In the genomic region with DNA sequence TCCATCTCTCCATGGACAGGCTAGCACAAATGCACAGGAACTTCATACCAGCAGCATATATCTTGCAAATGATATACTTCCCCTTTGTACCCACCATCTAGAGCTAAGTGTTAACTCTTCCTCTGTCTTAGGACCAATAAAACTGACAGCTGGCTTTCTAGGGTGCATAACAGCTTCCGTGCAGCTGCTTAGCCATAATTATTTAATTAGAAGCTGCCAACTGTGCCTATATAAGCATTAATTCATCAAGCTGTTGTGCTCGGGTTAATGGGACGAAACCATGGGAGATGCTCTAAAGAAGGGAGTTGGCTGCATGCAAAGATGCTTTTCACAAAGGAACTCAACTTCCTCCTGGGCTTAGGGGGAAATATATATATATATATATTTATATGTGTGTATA, we compare ENCODE assay signal across 26 cellular contexts. TPM values are rescaled to one million over a fixed set of nuclear protein-coding genes. Genes with fewer than 3 reads are reported as not detected.
DNase-seq lines count a peak whose midpoint lies in the region; ATAC-seq and TF ChIP-seq lines count a peak whose summit lies in the region.
"Had no signal": no experiment of that assay in that cellular context is flagged by ENCODE, and none has a peak within 500 bp of the region (broad histone marks: within the 10 kb centered on the region; RNA-seq: fewer than 3 reads in every experiment).

No MANE protein-coding gene starts in this region.

- peaks cover 51% of the 10 kb centered on the region for H3K27me3 Mint-ChIP-seq in activated CD4-positive, alpha-beta T cell treated with anti-CD3 and anti-CD28 coated beads, Interleukin-2, amount 10 ng/mL, durations not matched to agents 24 days and 14 days
- H3K27me3 Mint-ChIP-seq in chondrocyte (ENCODE audit: low read depth): peaks cover 20% of the 10 kb centered on the region

- H3K4me1 Mint-ChIP-seq in activated CD4-positive, alpha-beta T cell treated with anti-CD3 and anti-CD28 coated beads, Interleukin-2, amount 10 ng/mL, durations not matched to agents 24 days and 14 days: peaks cover 2% of the 10 kb centered on the region
- peaks cover 16% of the 10 kb centered on the region for H3K4me1 Mint-ChIP-seq in chondrocyte (ENCODE audit: low read depth)
- H3K4me1 Mint-ChIP-seq: activated naive CD8-positive, alpha-beta T cell treated with anti-CD3 and anti-CD28 coated beads for 36 hours; memory B cell had no signal

- H3K36me3 Mint-ChIP-seq in activated CD4-positive, alpha-beta T cell treated with anti-CD3 and anti-CD28 coated beads, Interleukin-2, amount 10 ng/mL, durations not matched to agents 24 days and 14 days (ENCODE audit: low read depth): no peaks in the 10 kb centered on the region
- peaks cover 2% of the 10 kb centered on the region for H3K36me3 Mint-ChIP-seq in chondrocyte (ENCODE audit: low read depth)
- H3K36me3 Mint-ChIP-seq: activated naive CD8-positive, alpha-beta T cell treated with anti-CD3 and anti-CD28 coated beads for 36 hours; memory B cell had no signal

- peak overlapping the region; percentile 52 for H3K4me3 ChIP-seq in fibroblast of the aortic adventitia (ENCODE audit: low read depth, low read length)
- H3K4me3 ChIP-seq: GM23338, heart right ventricle had no signal

- ATAC-seq in HG02610 (IDR thresholded peaks at IDR 0.05; ENCODE audit: unreplicated experiment): no peak
- ATAC-seq: GM23338, heart right ventricle, Right ventricle myocardium inferior had no signal

- TF ChIP-seq CTCF in fibroblast of the aortic adventitia (IDR thresholded peaks at IDR 0.05; ENCODE audit: insufficient read depth, low read length) (no peak), chondrocyte (IDR thresholded peaks at IDR 0.05) (no peak)

- DNase-seq in SIG-M5 treated with dmso at 0.1 percent for 504 hours (lab: John Stamatoyannopoulos, UW; ENCODE audit: unreplicated experiment) (peak; percentile 8), SIG-M5 (lab: John Stamatoyannopoulos, UW) (no peak), NCI-H524 (lab: John Stamatoyannopoulos, UW) (peak; percentile 87 to 95), fibroblast of the aortic adventitia (ENCODE audit: low read depth) (no peak), NCI-H2196 treated with DMSO at 0.1 percent for 48 hours (lab: John Stamatoyannopoulos, UW; ENCODE audit: unreplicated experiment) (no peak), chondrocyte (ENCODE audit: low spot score) (no peak)
- DNase-seq in activated CD4-positive, alpha-beta T cell treated with anti-CD3 and anti-CD28 coated beads, Interleukin-2, amount 10 ng/mL, durations not matched to agents 24 days and 14 days: no peak
- DNase-seq: activated CD4-positive, alpha-beta memory T cell treated with anti-CD3 and anti-CD28 coated beads, Interleukin-2, amount 10 ng/mL, durations not matched to agents 7 days and 5 days; activated CD4-positive, CD25-positive, alpha-beta regulatory T cell; activated naive CD8-positive, alpha-beta T cell treated with anti-CD3 and anti-CD28 coated beads for 36 hours; BE2C; cerebellar nuclear complex; DND-41; heart right ventricle; HFFc6; MM.1S; NCI-H2029; NCI-H526; occipital lobe; small intestine; stimulated activated CD4-positive, alpha-beta T cell treated with anti-CD3 and anti-CD28 coated beads, Interleukin-2, amount 100 ng/mL, for 24 hours; substantia nigra had no signal

- H3K4me3 Mint-ChIP-seq in activated CD4-positive, alpha-beta T cell treated with anti-CD3 and anti-CD28 coated beads, Interleukin-2, amount 10 ng/mL, durations not matched to agents 24 days and 14 days: no peak overlapping the region
- no peak overlapping the region for H3K4me3 Mint-ChIP-seq in chondrocyte (ENCODE audit: unreplicated experiment)
- H3K4me3 Mint-ChIP-seq: activated CD4-positive, alpha-beta memory T cell treated with anti-CD3 and anti-CD28 coated beads, Interleukin-2, amount 10 ng/mL, durations not matched to agents 7 days and 5 days; activated naive CD8-positive, alpha-beta T cell treated with anti-CD3 and anti-CD28 coated beads for 36 hours; GM23338; HFFc6; memory B cell had no signal

- no peaks in the 10 kb centered on the region for H3K9me3 Mint-ChIP-seq in activated CD4-positive, alpha-beta T cell treated with anti-CD3 and anti-CD28 coated beads, Interleukin-2, amount 10 ng/mL, durations not matched to agents 24 days and 14 days
- no peaks in the 10 kb centered on the region for H3K9me3 Mint-ChIP-seq in chondrocyte (ENCODE audit: low read depth)
- H3K9me3 Mint-ChIP-seq: activated CD4-positive, alpha-beta memory T cell treated with anti-CD3 and anti-CD28 coated beads, Interleukin-2, amount 10 ng/mL, durations not matched to agents 7 days and 5 days; activated naive CD8-positive, alpha-beta T cell treated with anti-CD3 and anti-CD28 coated beads for 36 hours; GM23338; HFFc6; memory B cell had no signal

- intact Hi-C loops in activated CD4-positive, alpha-beta T cell treated with anti-CD3 and anti-CD28 coated beads, Interleukin-2, amount 10 ng/mL, durations not matched to agents 24 days and 14 days (cut with micrococcal nuclease): no loop called here

- H3K27ac Mint-ChIP-seq in activated CD4-positive, alpha-beta T cell treated with anti-CD3 and anti-CD28 coated beads, Interleukin-2, amount 10 ng/mL, durations not matched to agents 24 days and 14 days: no peak overlapping the region
- no peak overlapping the region for H3K27ac Mint-ChIP-seq in chondrocyte (ENCODE audit: unreplicated experiment)
- H3K27ac Mint-ChIP-seq: activated CD4-positive, alpha-beta memory T cell treated with anti-CD3 and anti-CD28 coated beads, Interleukin-2, amount 10 ng/mL, durations not matched to agents 7 days and 5 days; activated naive CD8-positive, alpha-beta T cell treated with anti-CD3 and anti-CD28 coated beads for 36 hours; GM23338; HFFc6; memory B cell had no signal

RNA-seq across cellular contexts. Expression of gene KCTD16, which starts 38.7 kb away (rescaled TPM):
- total RNA-seq in fibroblast of the aortic adventitia (ENCODE audit: low replicate concordance) (7.4 and 12.6 TPM in 2 replicates), chondrocyte (0.48 to 1.5 TPM (median 1.3 TPM) in 3 replicates)
- not detected in 2 replicates for total RNA-seq in activated CD4-positive, alpha-beta T cell treated with anti-CD3 and anti-CD28 coated beads, Interleukin-2, amount 10 ng/mL, durations not matched to agents 24 days and 14 days
- total RNA-seq: activated CD4-positive, alpha-beta memory T cell treated with anti-CD3 and anti-CD28 coated beads, Interleukin-2, amount 10 ng/mL, durations not matched to agents 7 days and 5 days had no signal

RNA-seq across cellular contexts. Expression of gene YIPF5, which starts 39.0 kb away (rescaled TPM):
- total RNA-seq in fibroblast of the aortic adventitia (ENCODE audit: low replicate concordance) (83.9 and 125 TPM in 2 replicates), chondrocyte (101 to 119 TPM (median 113 TPM) in 3 replicates)
- total RNA-seq in activated CD4-positive, alpha-beta T cell treated with anti-CD3 and anti-CD28 coated beads, Interleukin-2, amount 10 ng/mL, durations not matched to agents 24 days and 14 days: 32.0 and 34.6 TPM in 2 replicates

Comparison
In these comparisons a context has a peak if more than half of its experiments do, and no peak if none do; other contexts are left out.
1. DNase-seq: peak in SIG-M5 treated with dmso at 0.1 percent for 504 hours (single experiment) and NCI-H524 (2 of 2); none in SIG-M5 (single experiment), fibroblast of the aortic adventitia (single experiment), activated CD4-positive, alpha-beta T cell treated with anti-CD3 and anti-CD28 coated beads, Interleukin-2, amount 10 ng/mL, durations not matched to agents 24 days and 14 days (single experiment), NCI-H2196 treated with DMSO at 0.1 percent for 48 hours (single experiment) and chondrocyte (single experiment).